10 cellular contexts compared by ENCODE assay signal in genomic region chr5:176836811-176837706, GRCh38. TPM values are rescaled to one million over a fixed set of nuclear protein-coding genes. Genes with fewer than 3 reads are reported as not detected.
"Had no signal": no experiment of that assay in that cellular context is flagged by ENCODE, and none has a peak within 500 bp of the region (broad histone marks: within the 10 kb centered on the region; RNA-seq: fewer than 3 reads in every experiment).

No MANE protein-coding gene starts in this region.

- H3K4me1 Mint-ChIP-seq: activated B cell treated with CpG ODN at 0.5 μM for 24 hours; activated CD4-positive, alpha-beta T cell treated with anti-CD3 and anti-CD28 coated beads, Interleukin-2, amount 10 ng/mL, durations not matched to agents 7 days and 5 days had no signal

- H3K36me3 Mint-ChIP-seq: activated naive CD8-positive, alpha-beta T cell; type B pancreatic cell had no signal

- H3K27ac Mint-ChIP-seq: activated B cell treated with CpG ODN at 0.5 μM for 24 hours; activated CD4-positive, alpha-beta T cell treated with anti-CD3 and anti-CD28 coated beads, Interleukin-2, amount 10 ng/mL, durations not matched to agents 7 days and 5 days; activated naive CD8-positive, alpha-beta T cell; activated T-cell treated with anti-CD3 and anti-CD28 coated beads, Interleukin-2, amount 50 U/mL, for 72 hours; stimulated activated naive CD8-positive, alpha-beta T cell treated with anti-CD3 and anti-CD28 coated beads, Interleukin-15, Interleukin-2, amounts not matched to agents 100 ng/mL and 50 ng/mL, for 24 hours; type B pancreatic cell had no signal

- H3K9me3 Mint-ChIP-seq: activated CD4-positive, alpha-beta T cell treated with anti-CD3 and anti-CD28 coated beads, Interleukin-2, amount 10 ng/mL, durations not matched to agents 7 days and 5 days; activated T-cell treated with anti-CD3 and anti-CD28 coated beads, Interleukin-2, amount 50 U/mL, for 72 hours; stimulated activated naive CD8-positive, alpha-beta T cell treated with anti-CD3 and anti-CD28 coated beads, Interleukin-15, Interleukin-2, amounts not matched to agents 100 ng/mL and 50 ng/mL, for 24 hours; type B pancreatic cell had no signal

- H3K4me3 Mint-ChIP-seq: activated B cell treated with CpG ODN at 0.5 μM for 24 hours; activated CD4-positive, alpha-beta T cell treated with anti-CD3 and anti-CD28 coated beads, Interleukin-2, amount 10 ng/mL, durations not matched to agents 7 days and 5 days; activated naive CD8-positive, alpha-beta T cell; activated T-cell treated with anti-CD3 and anti-CD28 coated beads, Interleukin-2, amount 50 U/mL, for 72 hours; stimulated activated naive CD8-positive, alpha-beta T cell treated with anti-CD3 and anti-CD28 coated beads, Interleukin-15, Interleukin-2, amounts not matched to agents 100 ng/mL and 50 ng/mL, for 24 hours; type B pancreatic cell had no signal

RNA-seq across cellular contexts. Expression of gene UNC5A, which starts 26.7 kb away (rescaled TPM):
- total RNA-seq: activated B cell treated with CpG ODN at 0.5 μM for 24 hours; activated CD4-positive, alpha-beta T cell treated with anti-CD3 and anti-CD28 coated beads, Interleukin-2, amount 10 ng/mL, durations not matched to agents 7 days and 5 days; osteocyte; sciatic nerve; spleen; suprapubic skin had no signal
